ENCODE assay signal across 9 cellular contexts in the genomic region with DNA sequence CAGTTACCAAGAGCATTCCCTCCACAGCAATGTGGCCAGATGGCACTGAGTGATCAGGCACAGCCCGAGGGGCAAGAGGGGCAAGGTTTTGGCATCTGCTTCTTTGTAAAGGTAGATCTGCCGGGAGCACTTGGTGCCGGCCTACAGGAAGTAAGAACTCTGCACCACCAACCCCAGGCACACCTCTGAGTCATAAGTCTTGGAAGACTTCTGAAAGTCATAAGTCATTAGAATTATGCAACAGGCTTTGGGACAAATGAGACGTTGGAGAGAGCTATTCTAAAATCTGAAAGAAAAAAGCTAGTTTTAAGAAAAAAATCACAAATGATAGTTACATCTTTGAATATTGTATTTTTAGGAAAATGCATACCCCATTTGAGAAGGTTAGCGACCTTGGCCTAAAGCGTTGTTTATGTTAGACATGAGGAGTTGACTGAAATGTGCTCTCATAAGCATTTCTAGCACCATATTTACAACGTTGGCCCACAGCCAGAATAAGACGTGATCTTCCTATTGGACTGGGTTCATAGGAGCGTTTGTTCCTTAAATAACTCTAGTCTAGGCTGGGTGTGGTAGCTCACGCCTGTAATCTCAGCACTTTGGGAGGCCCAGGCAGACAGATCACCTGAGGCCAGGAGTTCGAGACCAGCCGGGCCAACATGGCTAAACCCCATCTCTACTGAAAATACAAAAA. TPM values are rescaled to one million over a fixed set of nuclear protein-coding genes. Genes with fewer than 3 reads are reported as not detected.
DNase-seq lines count a peak whose midpoint lies in the region; FAIRE-seq and TF ChIP-seq lines count a peak whose summit lies in the region.
"Had no signal": no experiment of that assay in that cellular context is flagged by ENCODE, and none has a peak within 500 bp of the region (broad histone marks: within the 10 kb centered on the region; RNA-seq: fewer than 3 reads in every experiment).

No MANE protein-coding gene starts in this region.

- H3K27me3 ChIP-seq in endothelial cell of umbilical vein (ENCODE audit: control insufficient read depth in 2 of 2, insufficient read depth in 2 of 2, low read length in 2 of 2), result no peaks in the 10 kb centered on the region
- no peaks in the 10 kb centered on the region for H3K27me3 ChIP-seq in prostate gland (replicated peaks; ENCODE audit: insufficient read depth)
- no peaks in the 10 kb centered on the region for H3K27me3 ChIP-seq in effector memory CD4-positive, alpha-beta T cell (replicated peaks; ENCODE audit: control insufficient read depth, insufficient read depth, low read length, poor library complexity, severe bottlenecking)

- POLR2A ChIA-PET in endothelial cell of umbilical vein (lab: Charles Lee), result no interaction called here

- no peaks in the 10 kb centered on the region for H4K20me1 ChIP-seq in endothelial cell of umbilical vein (replicated peaks; ENCODE audit: control insufficient read depth, extremely low read depth, insufficient read depth, low read length)

- H3K4me3 ChIP-seq in endothelial cell of umbilical vein (replicated peaks in 1 of 3; ENCODE audit: insufficient read depth in 1 of 3, low read depth in 1 of 3, low read length in 3 of 3) (no peak overlapping the region), prostate gland (no peak overlapping the region)
- no peak overlapping the region for H3K4me3 ChIP-seq in effector memory CD4-positive, alpha-beta T cell (ENCODE audit: insufficient read depth, low read depth, low read length, poor library complexity, severe bottlenecking)
- H3K4me3 ChIP-seq: SJCRH30 had no signal

- H3K9me1 ChIP-seq in endothelial cell of umbilical vein (replicated peaks; ENCODE audit: control insufficient read depth, extremely low read depth, insufficient read depth, low read length), result no peaks in the 10 kb centered on the region

- WGBS in prostate gland, result 34% methylated on average over 12 of the region's 12 CpGs

- TF ChIP-seq CTCF in endothelial cell of umbilical vein (IDR thresholded peaks at IDR 0.05; ENCODE audit: extremely low read depth in 1 of 2, insufficient read depth in 1 of 2, low read depth in 1 of 2, low read length in 2 of 2), result no peak
- no peak for TF ChIP-seq CTCF in prostate gland (IDR thresholded peaks at IDR 0.05)

- no peak overlapping the region for H2AFZ ChIP-seq in endothelial cell of umbilical vein (ENCODE audit: low read depth, low read length)

- intact Hi-C loops in endothelial cell of umbilical vein (cut with micrococcal nuclease), result no loop called here
- intact Hi-C loops in prostate gland (cut with DNase I), result loop anchor here (2.0 kb wide), 1 partner anchor 63 kb away; no protein-coding TSS in a partner anchor

- BruUV-seq in endothelial cell of umbilical vein (replicated peaks; lab: Mats Ljungman, UMichigan), result no TSS peak

- H3K9me3 ChIP-seq in endothelial cell of umbilical vein (replicated peaks; ENCODE audit: control insufficient read depth, insufficient read depth, low read length) (no peaks in the 10 kb centered on the region), prostate gland (no peaks in the 10 kb centered on the region)
- H3K9me3 ChIP-seq in effector memory CD4-positive, alpha-beta T cell (ENCODE audit: control insufficient read depth, low read length), result no peaks in the 10 kb centered on the region
- H3K9me3 ChIP-seq: SJCRH30 had no signal

- CTCF ChIA-PET in endothelial cell of umbilical vein (lab: Charles Lee), result interaction anchor here (1.2 kb wide), 1 partner anchor 113 kb away, joined by 3 read pairs; no protein-coding TSS in a partner anchor

- no peaks in the 10 kb centered on the region for H3K79me2 ChIP-seq in endothelial cell of umbilical vein (ENCODE audit: control insufficient read depth, insufficient read depth, low read length)

- dilution Hi-C loops in endothelial cell of umbilical vein (cut with MboI; ENCODE audit: extremely low pct_ligation_motif_present, low sequenced_read_pairs), result no loop called here

- no peak overlapping the region for H3K9ac ChIP-seq in endothelial cell of umbilical vein (replicated peaks; ENCODE audit: extremely low read depth, insufficient read depth, low read length)

- H3K4me1 ChIP-seq in endothelial cell of umbilical vein (ENCODE audit: control insufficient read depth, extremely low read depth, insufficient read depth, low read length), result no peaks in the 10 kb centered on the region
- H3K4me1 ChIP-seq in prostate gland (replicated peaks), result no peaks in the 10 kb centered on the region
- no peaks in the 10 kb centered on the region for H3K4me1 ChIP-seq in effector memory CD4-positive, alpha-beta T cell (ENCODE audit: control insufficient read depth, insufficient read depth, low read length, poor library complexity, severe bottlenecking)
- H3K4me1 ChIP-seq: SJCRH30 had no signal

- no peak overlapping the region for H3K27ac ChIP-seq in endothelial cell of umbilical vein (ENCODE audit: insufficient read depth, low read depth, low read length)
- H3K27ac ChIP-seq in prostate gland, result peak overlapping the region; percentile 59 to 77
- no peak overlapping the region for H3K27ac ChIP-seq in effector memory CD4-positive, alpha-beta T cell (ENCODE audit: insufficient read depth, low read length, poor library complexity, severe bottlenecking)
- H3K27ac ChIP-seq: SJCRH30 had no signal

- FAIRE-seq in endothelial cell of umbilical vein (lab: Jason Lieb, UNC), result no peak

- TF ChIP-seq POLR2A in endothelial cell of umbilical vein (IDR thresholded peaks at IDR 0.05; ENCODE audit: low read depth, low read length) (no peak), prostate gland (IDR thresholded peaks at IDR 0.05) (no peak)

- no peak overlapping the region for H3K4me2 ChIP-seq in endothelial cell of umbilical vein (ENCODE audit: insufficient read depth, low read length)

- DNase-seq in GM04503 (ENCODE audit: low read depth) (peak; percentile 77), NCI-H446 (lab: John Stamatoyannopoulos, UW) (peak; percentile 32 to 81), endothelial cell of umbilical vein (ENCODE audit: low read depth, low spot score) (no peak), prostate gland (ENCODE audit: low spot score) (peak; percentile 74), NCI-H82 treated with DMSO at 0.1 percent for 48 hours (lab: John Stamatoyannopoulos, UW; ENCODE audit: unreplicated experiment) (no peak)
- no peak for DNase-seq in activated naive CD4-positive, alpha-beta T cell treated with Interleukin-2 at 50 U/mL for 16 hours
- DNase-seq in NK-92 treated with Interleukin-12 subunit alpha and Interleukin-12 subunit beta, amount 100 ng/mL, for 24 hours (lab: John Stamatoyannopoulos, UW), result no peak
- no peak for DNase-seq in effector memory CD4-positive, alpha-beta T cell

- H3K36me3 ChIP-seq in endothelial cell of umbilical vein (ENCODE audit: control insufficient read depth in 2 of 2, extremely low read depth in 1 of 2, insufficient read depth in 2 of 2, low read length in 2 of 2), result no peaks in the 10 kb centered on the region
- H3K36me3 ChIP-seq in prostate gland, result no peaks in the 10 kb centered on the region
- H3K36me3 ChIP-seq in effector memory CD4-positive, alpha-beta T cell (ENCODE audit: control insufficient read depth, insufficient read depth, low read length), result no peaks in the 10 kb centered on the region
- H3K36me3 ChIP-seq: SJCRH30 had no signal

TF ChIP-seq in endothelial cell of umbilical vein, 7 proteins besides CTCF, POLR2A, EP300 and RAD21:
- TF ChIP-seq FOS (IDR thresholded peaks at IDR 0.05; ENCODE audit: borderline replicate concordance, insufficient read depth, low read length), result peak; percentile 42
- TF ChIP-seq, protein P1, sequence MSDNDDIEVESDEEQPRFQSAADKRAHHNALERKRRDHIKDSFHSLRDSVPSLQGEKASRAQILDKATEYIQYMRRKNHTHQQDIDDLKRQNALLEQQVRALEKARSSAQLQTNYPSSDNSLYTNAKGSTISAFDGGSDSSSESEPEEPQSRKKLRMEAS (IDR thresholded peaks at IDR 0.05; ENCODE audit: insufficient read depth, insufficient read length), result no peak

RNA-seq across cellular contexts. Expression of gene MAP10, which starts 37.7 kb away (rescaled TPM):
- total RNA-seq in endothelial cell of umbilical vein, result 1.9 and 2.0 TPM in 2 replicates
- 0.86 and 0.88 TPM in 2 replicates for polyA plus RNA-seq in endothelial cell of umbilical vein
- 0.88 and 0.96 TPM in 2 replicates for polyA plus RNA-seq in endothelial cell of umbilical vein (2011; cell fraction: cytosol; rRNA removed)
- 0.90 and 0.96 TPM in 2 replicates for polyA plus RNA-seq in endothelial cell of umbilical vein (2011; cell fraction: nucleus; rRNA removed)
- 0.89 and 1.3 TPM in 2 replicates for polyA plus RNA-seq in endothelial cell of umbilical vein (2012)
- 0.85 and 1.9 TPM in 2 replicates for polyA minus RNA-seq in endothelial cell of umbilical vein
- polyA minus RNA-seq in endothelial cell of umbilical vein (2011; cell fraction: cytosol; rRNA and poly(A)+ RNA removed), result not detected
- polyA minus RNA-seq in endothelial cell of umbilical vein (2011; cell fraction: nucleus; rRNA and poly(A)+ RNA removed), result 1.5 and 2.9 TPM in 2 replicates
- 1 to 10 TPM in 1 of 2 donors, under 1 TPM in 1; 0.82 to 6.2 TPM for total RNA-seq in prostate gland

Comparison
In these comparisons a context has a peak if more than half of its experiments do, and no peak if none do; other contexts are left out.
1. DNase-seq: peak in GM04503 (single experiment), NCI-H446 (2 of 2) and prostate gland (single experiment); none in endothelial cell of umbilical vein (single experiment), activated naive CD4-positive, alpha-beta T cell treated with Interleukin-2 at 50 U/mL for 16 hours (single experiment), NK-92 treated with Interleukin-12 subunit alpha and Interleukin-12 subunit beta, amount 100 ng/mL, for 24 hours (single experiment), effector memory CD4-positive, alpha-beta T cell (0 of 3) and NCI-H82 treated with DMSO at 0.1 percent for 48 hours (single experiment).
2. H3K27ac ChIP-seq: peak in prostate gland (2 of 2); none in endothelial cell of umbilical vein (single experiment) and effector memory CD4-positive, alpha-beta T cell (single experiment).